In the genomic region with DNA sequence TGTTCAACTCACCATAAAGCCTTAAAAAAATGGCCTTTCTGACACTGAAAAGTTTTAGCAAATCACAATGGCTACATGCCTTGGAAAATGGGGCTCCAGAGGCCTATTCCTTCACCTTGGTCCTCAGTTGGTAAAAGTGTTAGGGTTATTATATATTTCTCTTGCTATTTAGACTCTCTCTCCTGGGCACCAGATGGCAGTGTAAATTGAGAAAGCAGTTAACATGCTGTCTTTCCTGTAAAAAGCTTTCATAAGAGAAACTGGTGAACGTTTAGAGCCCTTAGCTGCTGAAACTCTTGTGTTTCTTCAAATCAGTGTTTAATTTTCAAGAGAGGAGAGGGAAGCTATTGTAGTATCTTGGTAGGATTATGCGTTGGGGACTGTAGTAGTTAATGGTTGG, we compare ENCODE assay signal across 1 cellular context.
TF ChIP-seq lines count a peak whose summit lies in the region.

No MANE protein-coding gene starts in this region.

TF ChIP-seq in WTC11, 78 proteins besides CTCF, POLR2A, EP300 and RAD21 (continued from another document):
- TF ChIP-seq, protein P1, sequence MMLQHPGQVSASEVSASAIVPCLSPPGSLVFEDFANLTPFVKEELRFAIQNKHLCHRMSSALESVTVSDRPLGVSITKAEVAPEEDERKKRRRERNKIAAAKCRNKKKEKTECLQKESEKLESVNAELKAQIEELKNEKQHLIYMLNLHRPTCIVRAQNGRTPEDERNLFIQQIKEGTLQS (CRISPR knock-in tag; conservative IDR thresholded peaks at IDR 0.05) = no peak
- TF ChIP-seq, protein P2, sequence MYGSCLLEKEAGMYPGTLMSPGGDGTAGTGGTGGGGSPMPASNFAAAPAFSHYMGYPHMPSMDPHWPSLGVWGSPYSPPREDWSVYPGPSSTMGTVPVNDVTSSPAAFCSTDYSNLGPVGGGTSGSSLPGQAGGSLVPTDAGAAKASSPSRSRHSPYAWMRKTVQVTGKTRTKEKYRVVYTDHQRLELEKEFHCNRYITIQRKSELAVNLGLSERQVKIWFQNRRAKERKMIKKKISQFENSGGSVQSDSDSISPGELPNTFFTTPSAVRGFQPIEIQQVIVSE (CRISPR knock-in tag; IDR thresholded peaks at IDR 0.05; ENCODE audit: borderline replicate concordance) = no peak
- TF ChIP-seq CREB1 (CRISPR knock-in tag; IDR thresholded peaks at IDR 0.05) = no peak
- TF ChIP-seq, protein P3, sequence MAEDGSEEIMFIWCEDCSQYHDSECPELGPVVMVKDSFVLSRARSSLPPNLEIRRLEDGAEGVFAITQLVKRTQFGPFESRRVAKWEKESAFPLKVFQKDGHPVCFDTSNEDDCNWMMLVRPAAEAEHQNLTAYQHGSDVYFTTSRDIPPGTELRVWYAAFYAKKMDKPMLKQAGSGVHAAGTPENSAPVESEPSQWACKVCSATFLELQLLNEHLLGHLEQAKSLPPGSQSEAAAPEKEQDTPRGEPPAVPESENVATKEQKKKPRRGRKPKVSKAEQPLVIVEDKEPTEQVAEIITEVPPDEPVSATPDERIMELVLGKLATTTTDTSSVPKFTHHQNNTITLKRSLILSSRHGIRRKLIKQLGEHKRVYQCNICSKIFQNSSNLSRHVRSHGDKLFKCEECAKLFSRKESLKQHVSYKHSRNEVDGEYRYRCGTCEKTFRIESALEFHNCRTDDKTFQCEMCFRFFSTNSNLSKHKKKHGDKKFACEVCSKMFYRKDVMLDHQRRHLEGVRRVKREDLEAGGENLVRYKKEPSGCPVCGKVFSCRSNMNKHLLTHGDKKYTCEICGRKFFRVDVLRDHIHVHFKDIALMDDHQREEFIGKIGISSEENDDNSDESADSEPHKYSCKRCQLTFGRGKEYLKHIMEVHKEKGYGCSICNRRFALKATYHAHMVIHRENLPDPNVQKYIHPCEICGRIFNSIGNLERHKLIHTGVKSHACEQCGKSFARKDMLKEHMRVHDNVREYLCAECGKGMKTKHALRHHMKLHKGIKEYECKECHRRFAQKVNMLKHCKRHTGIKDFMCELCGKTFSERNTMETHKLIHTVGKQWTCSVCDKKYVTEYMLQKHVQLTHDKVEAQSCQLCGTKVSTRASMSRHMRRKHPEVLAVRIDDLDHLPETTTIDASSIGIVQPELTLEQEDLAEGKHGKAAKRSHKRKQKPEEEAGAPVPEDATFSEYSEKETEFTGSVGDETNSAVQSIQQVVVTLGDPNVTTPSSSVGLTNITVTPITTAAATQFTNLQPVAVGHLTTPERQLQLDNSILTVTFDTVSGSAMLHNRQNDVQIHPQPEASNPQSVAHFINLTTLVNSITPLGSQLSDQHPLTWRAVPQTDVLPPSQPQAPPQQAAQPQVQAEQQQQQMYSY (CRISPR knock-in tag; IDR thresholded peaks at IDR 0.05) = no peak
- no peak for TF ChIP-seq E2F5 (CRISPR knock-in tag; IDR thresholded peaks at IDR 0.05)
